1 cellular context compared by ENCODE assay signal in genomic region chr10:90887555-90887954, GRCh38.
TF ChIP-seq lines count a peak whose summit lies in the region.

No MANE protein-coding gene starts in this region.

TF ChIP-seq in liver, 16 proteins besides CTCF, POLR2A, EP300 and RAD21 (continued from another document):
- TF ChIP-seq MAX (IDR thresholded peaks at IDR 0.05) (peak; percentile 71), TAF1 (conservative IDR thresholded peaks at IDR 0.05) (no peak), SP1 (IDR thresholded peaks at IDR 0.05) (peak; percentile 64), REST (IDR thresholded peaks at IDR 0.05) (peak; percentile 46), RXRA (IDR thresholded peaks at IDR 0.05) (peak; percentile 25 to 84), FOXA2 (IDR thresholded peaks at IDR 0.05) (peak; percentile 97), EGR1 (IDR thresholded peaks at IDR 0.05; ENCODE audit: low read depth in 2 of 2) (peak in 1 of 2 donors; percentile 51), ZBTB33 (IDR thresholded peaks at IDR 0.05) (peak; percentile 82), YY1 (IDR thresholded peaks at IDR 0.05) (peak; percentile 62), HNF4A (conservative IDR thresholded peaks at IDR 0.05) (peak; percentile 59 to 73), NR2F2 (IDR thresholded peaks at IDR 0.05) (peak; percentile 15)
